ENCODE assay signal across 24 cellular contexts in the genomic region with DNA sequence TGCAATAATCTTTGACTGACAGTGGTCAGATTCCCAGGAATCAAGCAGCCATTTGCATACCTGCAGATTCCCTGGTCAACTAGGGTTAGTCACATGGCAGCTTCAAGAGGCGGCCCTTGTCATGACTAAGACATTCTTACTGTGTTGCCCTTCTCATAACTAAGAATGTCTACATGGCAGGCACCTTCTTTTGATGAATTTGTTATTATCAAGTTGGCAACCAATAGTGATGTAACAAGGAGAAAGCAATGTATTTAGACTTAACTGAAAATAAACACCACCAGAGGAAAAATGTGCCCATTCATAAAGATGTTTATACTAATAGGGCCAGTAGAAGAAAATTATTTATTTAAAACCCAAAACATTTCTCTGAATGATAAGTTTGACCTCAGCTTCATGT.
"Had no signal": no experiment of that assay in that cellular context is flagged by ENCODE, and none has a peak within 500 bp of the region (broad histone marks: within the 10 kb centered on the region; RNA-seq: fewer than 3 reads in every experiment).

No MANE protein-coding gene starts in this region.

- H3K4me3 ChIP-seq: dorsolateral prefrontal cortex, heart right ventricle, lung, prostate gland, sigmoid colon, spleen, testis, tibial artery, upper lobe of left lung had no signal

- DNase-seq: cerebellar nuclear complex; effector CD4-positive, alpha-beta T cell; foreskin melanocyte; glutamatergic neuron; heart right ventricle; hippocampal formation; midbrain; naive thymus-derived CD4-positive, alpha-beta T cell; nucleus accumbens; right cardiac atrium; sigmoid colon; spleen; stimulated activated CD4-positive, alpha-beta T cell treated with anti-CD3 and anti-CD28 coated beads, Interleukin-4, amount 100 ng/mL, for 4 hours; stimulated activated naive CD8-positive, alpha-beta T cell treated with anti-CD3 and anti-CD28 coated beads, Interleukin-15, Interleukin-2, amounts not matched to agents 100 U/mL and 50 U/mL, for 24 hours; substantia nigra; testis; tibial artery; upper lobe of left lung had no signal

- H3K36me3 ChIP-seq: heart right ventricle, prostate gland, sigmoid colon, spleen, tibial artery, upper lobe of left lung had no signal

- FAIRE-seq: keratinocyte, urothelium cell line had no signal

- H3K4me1 ChIP-seq: prostate gland, sigmoid colon, spleen, testis, tibial artery, upper lobe of left lung had no signal

- H3K9me3 ChIP-seq: heart right ventricle, prostate gland, sigmoid colon, spleen, testis, tibial artery, upper lobe of left lung had no signal

- H3K27me3 ChIP-seq: heart right ventricle, sigmoid colon, spleen, testis, tibial artery, upper lobe of left lung had no signal

- H3K27ac ChIP-seq: epithelial cell of prostate, heart right ventricle, prostate gland, sigmoid colon, spleen, testis, tibial artery, upper lobe of left lung had no signal
